10 cellular contexts compared by ENCODE assay signal in genomic region chr12:120886194-120887018, GRCh38. TPM values are rescaled to one million over a fixed set of nuclear protein-coding genes. Genes with fewer than 3 reads are reported as not detected.
DNase-seq lines count a peak whose midpoint lies in the region; ATAC-seq and TF ChIP-seq lines count a peak whose summit lies in the region.
"Had no signal": no experiment of that assay in that cellular context is flagged by ENCODE, and none has a peak within 500 bp of the region (broad histone marks: within the 10 kb centered on the region; RNA-seq: fewer than 3 reads in every experiment).

No MANE protein-coding gene starts in this region.

- H3K4me1 ChIP-seq in CD8-positive, alpha-beta T cell (ENCODE audit: insufficient read depth, low read length) = peaks cover 28% of the 10 kb centered on the region
- no peaks in the 10 kb centered on the region for H3K4me1 ChIP-seq in aorta (ENCODE audit: control insufficient read depth in 1 of 2, insufficient read depth in 2 of 2, low read length in 2 of 2)

- no peak overlapping the region for H3K27ac ChIP-seq in CD8-positive, alpha-beta T cell (ENCODE audit: low read depth, low read length)
- H3K27ac ChIP-seq in aorta (ENCODE audit: low read depth in 1 of 2, low read length in 2 of 2) = no peak overlapping the region
- H3K27ac ChIP-seq: right atrium auricular region had no signal

- no peak overlapping the region for H3K4me3 ChIP-seq in CD8-positive, alpha-beta T cell (ENCODE audit: low read depth, low read length)
- H3K4me3 ChIP-seq in aorta (ENCODE audit: low read length in 2 of 2) = no peak overlapping the region
- H3K4me3 ChIP-seq: right atrium auricular region had no signal

- no peak for TF ChIP-seq CTCF in CD8-positive, alpha-beta T cell (IDR thresholded peaks at IDR 0.05)
- TF ChIP-seq CTCF in GM10266 (IDR thresholded peaks at IDR 0.05; ENCODE audit: control insufficient read depth, insufficient read depth, low read depth, missing control alignments) = no peak

- no peak for DNase-seq in CD8-positive, alpha-beta T cell
- DNase-seq in activated T-helper 2 cell treated with anti-CD3 and anti-CD28 coated beads, Interferon-gamma antibody, Interleukin-2, Interleukin-4, amounts not matched to agents 10 μg/mL and 5 μg/mL and 100 μg/mL, durations not matched to agents 14 hours and 24 hours and 36 hours (ENCODE audit: low spot score) = no peak
- DNase-seq in GM10266 (ENCODE audit: extremely low spot score) (no peak), aorta (no peak)
- DNase-seq: kidney had no signal

- ATAC-seq in CD8-positive, alpha-beta T cell = peak; percentile 66
- peak; percentile 73 for ATAC-seq in GM19395 (IDR thresholded peaks at IDR 0.05; ENCODE audit: unreplicated experiment)
- ATAC-seq in HG03159 (IDR thresholded peaks at IDR 0.05; ENCODE audit: unreplicated experiment) = peak; percentile 77
- no peak for ATAC-seq in GM19035 (IDR thresholded peaks at IDR 0.05; ENCODE audit: unreplicated experiment)
- ATAC-seq in aorta (ENCODE audit: low FRiP score) = no peak
- ATAC-seq in GM18519 (IDR thresholded peaks at IDR 0.05; ENCODE audit: low FRiP score, unreplicated experiment) = no peak

- H3K36me3 Mint-ChIP-seq in CD8-positive, alpha-beta T cell = peaks cover 3% of the 10 kb centered on the region
- H3K36me3 Mint-ChIP-seq in activated T-helper 2 cell treated with anti-CD3 and anti-CD28 coated beads, Interferon-gamma antibody, Interleukin-2, Interleukin-4, amounts not matched to agents 10 μg/mL and 5 μg/mL and 100 μg/mL, durations not matched to agents 14 hours and 24 hours and 36 hours (ENCODE audit: low read depth) = peaks cover 11% of the 10 kb centered on the region

- peak overlapping the region; percentile 81 for H3K27ac Mint-ChIP-seq in CD8-positive, alpha-beta T cell
- peak overlapping the region; percentile 88 for H3K27ac Mint-ChIP-seq in activated T-helper 2 cell treated with anti-CD3 and anti-CD28 coated beads, Interferon-gamma antibody, Interleukin-2, Interleukin-4, amounts not matched to agents 10 μg/mL and 5 μg/mL and 100 μg/mL, durations not matched to agents 14 hours and 24 hours and 36 hours

- H3K4me3 Mint-ChIP-seq in CD8-positive, alpha-beta T cell = peak overlapping the region; percentile 48
- H3K4me3 Mint-ChIP-seq in activated T-helper 2 cell treated with anti-CD3 and anti-CD28 coated beads, Interferon-gamma antibody, Interleukin-2, Interleukin-4, amounts not matched to agents 10 μg/mL and 5 μg/mL and 100 μg/mL, durations not matched to agents 14 hours and 24 hours and 36 hours (ENCODE audit: low read depth) = peak overlapping the region; percentile 40

- POLR2A ChIA-PET in CD8-positive, alpha-beta T cell (lab: Charles Lee) = interaction anchor here (1.2 kb wide), 1 partner anchor 147 kb away, joined by 3 read pairs; no protein-coding TSS in a partner anchor

- whole genome bisulfite sequencing in aorta, 2 donors = 91 to 93% methylated on average over 4 of the region's 4 CpGs

- CTCF ChIA-PET in CD8-positive, alpha-beta T cell (lab: Charles Lee) = interaction anchor here (0.6 to 1.2 kb wide), 2 partner anchors 172 to 591 kb away, joined by 3 to 5 read pairs; no protein-coding TSS in a partner anchor

- H3K36me3 ChIP-seq in CD8-positive, alpha-beta T cell (ENCODE audit: insufficient read depth, low read length) = no peaks in the 10 kb centered on the region
- no peaks in the 10 kb centered on the region for H3K36me3 ChIP-seq in aorta (ENCODE audit: control insufficient read depth in 1 of 2, insufficient read depth in 2 of 2, low read length in 1 of 2)
- H3K36me3 ChIP-seq: right atrium auricular region had no signal

- H3K9me3 ChIP-seq in CD8-positive, alpha-beta T cell (ENCODE audit: low read length) = no peaks in the 10 kb centered on the region
- no peaks in the 10 kb centered on the region for H3K9me3 ChIP-seq in aorta (ENCODE audit: control insufficient read depth, low read length)
- H3K9me3 ChIP-seq: right atrium auricular region had no signal

- no peaks in the 10 kb centered on the region for H3K27me3 Mint-ChIP-seq in CD8-positive, alpha-beta T cell (ENCODE audit: low read depth)
- H3K27me3 Mint-ChIP-seq in activated T-helper 2 cell treated with anti-CD3 and anti-CD28 coated beads, Interferon-gamma antibody, Interleukin-2, Interleukin-4, amounts not matched to agents 10 μg/mL and 5 μg/mL and 100 μg/mL, durations not matched to agents 14 hours and 24 hours and 36 hours (ENCODE audit: low read depth) = no peaks in the 10 kb centered on the region

- H3K4me1 Mint-ChIP-seq in CD8-positive, alpha-beta T cell (ENCODE audit: low read depth) = peaks cover 71% of the 10 kb centered on the region
- H3K4me1 Mint-ChIP-seq in activated T-helper 2 cell treated with anti-CD3 and anti-CD28 coated beads, Interferon-gamma antibody, Interleukin-2, Interleukin-4, amounts not matched to agents 10 μg/mL and 5 μg/mL and 100 μg/mL, durations not matched to agents 14 hours and 24 hours and 36 hours (ENCODE audit: low read depth) = peaks cover 38% of the 10 kb centered on the region

- intact Hi-C loops in CD8-positive, alpha-beta T cell (cut with DNase I, micrococcal nuclease) = no loop called here
- intact Hi-C loops in activated T-helper 2 cell treated with anti-CD3 and anti-CD28 coated beads, Interferon-gamma antibody, Interleukin-2, Interleukin-4, amounts not matched to agents 10 μg/mL and 5 μg/mL and 100 μg/mL, durations not matched to agents 14 hours and 24 hours and 36 hours (cut with micrococcal nuclease) = no loop called here
- intact Hi-C loops in aorta (cut with DNase I) = loop anchor here in 1 of 2 donors (2.0 kb wide), 1 partner anchor 36 kb away; no protein-coding TSS in a partner anchor

- H3K27me3 ChIP-seq in CD8-positive, alpha-beta T cell (ENCODE audit: insufficient read depth, low read length) = no peaks in the 10 kb centered on the region
- H3K27me3 ChIP-seq in aorta (ENCODE audit: control insufficient read depth in 1 of 2, insufficient read depth in 2 of 2, low read length in 1 of 2) = no peaks in the 10 kb centered on the region
- H3K27me3 ChIP-seq: right atrium auricular region had no signal

- no peaks in the 10 kb centered on the region for H3K9me3 Mint-ChIP-seq in CD8-positive, alpha-beta T cell
- no peaks in the 10 kb centered on the region for H3K9me3 Mint-ChIP-seq in activated T-helper 2 cell treated with anti-CD3 and anti-CD28 coated beads, Interferon-gamma antibody, Interleukin-2, Interleukin-4, amounts not matched to agents 10 μg/mL and 5 μg/mL and 100 μg/mL, durations not matched to agents 14 hours and 24 hours and 36 hours

RNA-seq across cellular contexts. Expression of gene SPPL3, which starts 17.8 kb away (rescaled TPM):
- 10 to 100 TPM; 42.3 to 42.9 TPM for total RNA-seq in CD8-positive, alpha-beta T cell
- 33.4 and 38.2 TPM in 2 replicates for total RNA-seq in activated T-helper 2 cell treated with anti-CD3 and anti-CD28 coated beads, Interferon-gamma antibody, Interleukin-2, Interleukin-4, amounts not matched to agents 10 μg/mL and 5 μg/mL and 100 μg/mL, durations not matched to agents 14 hours and 24 hours and 36 hours
- 10 to 100 TPM; 33.1 to 48.9 TPM for total RNA-seq in aorta
- 10 to 100 TPM in 1 of 2 donors, 1 to 10 TPM in 1; 5.4 to 21.7 TPM for polyA plus RNA-seq in aorta

Comparison
In these comparisons a context has a peak if more than half of its experiments do, and no peak if none do; other contexts are left out.
1. ATAC-seq: peak in CD8-positive, alpha-beta T cell (single experiment), GM19395 (single experiment) and HG03159 (single experiment); none in GM19035 (single experiment), aorta (single experiment) and GM18519 (single experiment).